In the genomic region with DNA sequence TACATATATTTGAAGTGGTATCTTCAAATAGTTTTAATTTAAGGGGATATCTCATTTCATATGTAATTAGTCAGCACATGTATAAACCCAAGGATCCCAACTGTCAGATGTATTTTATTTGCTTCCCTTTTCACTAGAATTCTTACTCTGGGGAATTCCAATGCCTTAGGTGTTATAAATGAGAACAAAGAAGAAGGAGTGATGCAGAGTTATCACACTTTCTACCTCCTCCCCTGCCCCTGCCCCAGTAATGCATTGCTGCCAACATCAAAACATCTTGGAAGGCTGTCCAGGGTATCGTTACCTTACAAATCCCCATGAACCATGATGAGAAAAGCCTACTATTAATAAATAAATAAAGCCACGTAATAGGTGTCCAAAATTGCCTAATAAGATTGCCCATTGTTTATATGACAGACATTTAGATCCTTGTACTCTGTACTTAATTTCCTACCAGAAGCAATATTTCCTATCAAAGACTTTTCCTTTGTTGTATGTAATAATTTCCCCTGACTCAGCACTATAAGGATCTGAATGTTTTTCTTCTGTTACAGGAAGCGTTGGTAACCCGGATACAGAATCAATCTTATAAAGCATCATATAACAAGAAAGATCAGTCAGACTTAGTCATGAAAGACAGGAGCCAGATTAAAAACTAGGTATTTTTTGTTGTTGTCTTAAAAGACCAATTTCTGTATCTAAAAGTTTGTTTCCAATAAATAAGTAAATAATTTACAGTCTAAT, we compare ENCODE assay signal across 12 cellular contexts. TPM values are rescaled to one million over a fixed set of nuclear protein-coding genes. Genes with fewer than 3 reads are reported as not detected.
A peak's percentile ranks its signal among the peaks of the same experiment; 100 is the strongest.
DNase-seq lines count a peak whose midpoint lies in the region; ATAC-seq and TF ChIP-seq lines count a peak whose summit lies in the region.
"Had no signal": no experiment of that assay in that cellular context is flagged by ENCODE, and none has a peak within 500 bp of the region (broad histone marks: within the 10 kb centered on the region; RNA-seq: fewer than 3 reads in every experiment).

No MANE protein-coding gene starts in this region.

- DNase-seq in CD8-positive, alpha-beta memory T cell = peak in 2 of 5 donors; percentile 41 to 49
- DNase-seq in brain microvascular endothelial cell (no peak), mucosa of descending colon (no peak), SKM-1 treated with dmso at 0.1 percent for 144 hours (lab: John Stamatoyannopoulos, UW; ENCODE audit: unreplicated experiment) (no peak), iPS-NIHi7 (ENCODE audit: extremely low spot score) (no peak), DMS 273 (lab: John Stamatoyannopoulos, UW; ENCODE audit: unreplicated experiment) (no peak)
- DNase-seq: DMS153, NCI-H1105, Right ventricle myocardium superior had no signal

- no peaks in the 10 kb centered on the region for H3K9me3 Mint-ChIP-seq in CD8-positive, alpha-beta memory T cell

- H3K4me1 ChIP-seq in CD8-positive, alpha-beta memory T cell (ENCODE audit: insufficient read depth, low read length) = peaks cover 66% of the 10 kb centered on the region
- H3K4me1 ChIP-seq in OCI-LY1 (ENCODE audit: insufficient read depth, low read length, severe bottlenecking) (peaks cover 98% of the 10 kb centered on the region), mucosa of descending colon (ENCODE audit: low read depth) (peaks cover 12% of the 10 kb centered on the region)

- no peaks in the 10 kb centered on the region for H3K27me3 ChIP-seq in CD8-positive, alpha-beta memory T cell (ENCODE audit: insufficient read depth, low read length, poor library complexity, severe bottlenecking)
- H3K27me3 ChIP-seq in OCI-LY1 (ENCODE audit: insufficient read depth, low read length) (no peaks in the 10 kb centered on the region), brain microvascular endothelial cell (replicated peaks) (no peaks in the 10 kb centered on the region)

- peak overlapping the region; percentile 38 to 67 (median 55) for H3K4me3 Mint-ChIP-seq in CD8-positive, alpha-beta memory T cell

- POLR2A ChIA-PET in CD8-positive, alpha-beta memory T cell (lab: Charles Lee) = no interaction called here

- H3K9ac ChIP-seq in OCI-LY1 (ENCODE audit: low read length) = peak overlapping the region; percentile 0; the same call in 1 of the 2 replicates

- H3K4me3 ChIP-seq in CD8-positive, alpha-beta memory T cell (ENCODE audit: low read length) = no peak overlapping the region
- H3K4me3 ChIP-seq in OCI-LY1 (ENCODE audit: low read depth, low read length, poor library complexity, severe bottlenecking) (peak overlapping the region; percentile 3), brain microvascular endothelial cell (ENCODE audit: low read depth, low read length) (no peak overlapping the region), mucosa of descending colon (no peak overlapping the region)
- H3K4me3 ChIP-seq: coronary artery had no signal

- peaks cover 73 to 94% (median 90%) of the 10 kb centered on the region in 3 donors for H3K4me1 Mint-ChIP-seq in CD8-positive, alpha-beta memory T cell

- no peaks in the 10 kb centered on the region for H3K27me3 Mint-ChIP-seq in CD8-positive, alpha-beta memory T cell

- no peaks in the 10 kb centered on the region for H3K36me3 ChIP-seq in CD8-positive, alpha-beta memory T cell (ENCODE audit: insufficient read depth, low read length)
- H3K36me3 ChIP-seq in OCI-LY1 (ENCODE audit: insufficient read depth, low read length) = peaks cover 8% of the 10 kb centered on the region
- no peaks in the 10 kb centered on the region for H3K36me3 ChIP-seq in brain microvascular endothelial cell (replicated peaks)
- no peaks in the 10 kb centered on the region for H3K36me3 ChIP-seq in mucosa of descending colon (ENCODE audit: low read depth)

- no peaks in the 10 kb centered on the region for H3K79me2 ChIP-seq in OCI-LY1 (ENCODE audit: insufficient read depth, low read length)

- peak overlapping the region; percentile 64 to 95 (median 84) for H3K27ac Mint-ChIP-seq in CD8-positive, alpha-beta memory T cell

- in situ Hi-C loops in brain microvascular endothelial cell (cut with HindIII; ENCODE audit: low pct_ligation_motif_present, low sequenced_read_pairs) = no loop called here

- CTCF ChIA-PET in CD8-positive, alpha-beta memory T cell (lab: Charles Lee) = interaction anchor here (1.4 kb wide), 1 partner anchor 10 kb away, joined by 4 read pairs; no protein-coding TSS in a partner anchor

- intact Hi-C loops in mucosa of descending colon (cut with DNase I, micrococcal nuclease) = no loop called here

- no peak overlapping the region for H2AFZ ChIP-seq in OCI-LY1 (ENCODE audit: low read length)

- TF ChIP-seq CTCF in OCI-LY1 (IDR thresholded peaks at IDR 0.05; ENCODE audit: low read length) = no peak
- TF ChIP-seq CTCF in brain microvascular endothelial cell (IDR thresholded peaks at IDR 0.05; ENCODE audit: low read depth, low read length, missing control alignments) = no peak
- TF ChIP-seq CTCF in mucosa of descending colon (IDR thresholded peaks at IDR 0.05) = no peak

- H3K9me2 ChIP-seq in OCI-LY1 (ENCODE audit: low read depth, low read length) = no peaks in the 10 kb centered on the region

- H3K4me2 ChIP-seq in OCI-LY1 (ENCODE audit: low read length) = peak overlapping the region; percentile 50; the same call in 1 of the 2 replicates

- no peaks in the 10 kb centered on the region for H3K9me3 ChIP-seq in CD8-positive, alpha-beta memory T cell (ENCODE audit: low read length)
- H3K9me3 ChIP-seq in OCI-LY1 (ENCODE audit: low read length) = no peaks in the 10 kb centered on the region
- H3K9me3 ChIP-seq in mucosa of descending colon = no peaks in the 10 kb centered on the region

- peaks cover 22 to 50% (median 23%) of the 10 kb centered on the region in 3 donors for H3K36me3 Mint-ChIP-seq in CD8-positive, alpha-beta memory T cell

- peak; percentile 47 for ATAC-seq in mucosa of descending colon
- ATAC-seq in GM18502 (IDR thresholded peaks at IDR 0.05; ENCODE audit: poor library complexity, unreplicated experiment) = no peak

- no peaks in the 10 kb centered on the region for H3F3A ChIP-seq in OCI-LY1 (ENCODE audit: insufficient read depth, low read length)

- H4K20me1 ChIP-seq in OCI-LY1 (ENCODE audit: insufficient read depth, low read length) = no peaks in the 10 kb centered on the region

- H3K27ac ChIP-seq in CD8-positive, alpha-beta memory T cell (ENCODE audit: low read depth, low read length) = peak overlapping the region; percentile 22
- H3K27ac ChIP-seq in OCI-LY1 (ENCODE audit: low read depth, low read length, poor library complexity, severe bottlenecking) = peak overlapping the region; percentile 89
- peak overlapping the region; percentile 58 for H3K27ac ChIP-seq in brain microvascular endothelial cell

RNA-seq across cellular contexts. Expression of a gene that starts 38.8 kb away (rescaled TPM):
- 100 to 1,000 TPM; 112 to 113 TPM for total RNA-seq in CD8-positive, alpha-beta memory T cell
- 67.7 TPM for polyA plus RNA-seq in CD8-positive, alpha-beta memory T cell
- 10 to 100 TPM; 41.7 to 52.2 (median 51.0) TPM for total RNA-seq in mucosa of descending colon

Comparison
In these comparisons a context has a peak if more than half of its experiments do, and no peak if none do; other contexts are left out.
1. H3K27ac ChIP-seq: peak in every context shown above with its lines; median percentile 89 in OCI-LY1; 58 in brain microvascular endothelial cell; 22 in CD8-positive, alpha-beta memory T cell.